ENCODE assay signal across 7 cellular contexts in the genomic region with DNA sequence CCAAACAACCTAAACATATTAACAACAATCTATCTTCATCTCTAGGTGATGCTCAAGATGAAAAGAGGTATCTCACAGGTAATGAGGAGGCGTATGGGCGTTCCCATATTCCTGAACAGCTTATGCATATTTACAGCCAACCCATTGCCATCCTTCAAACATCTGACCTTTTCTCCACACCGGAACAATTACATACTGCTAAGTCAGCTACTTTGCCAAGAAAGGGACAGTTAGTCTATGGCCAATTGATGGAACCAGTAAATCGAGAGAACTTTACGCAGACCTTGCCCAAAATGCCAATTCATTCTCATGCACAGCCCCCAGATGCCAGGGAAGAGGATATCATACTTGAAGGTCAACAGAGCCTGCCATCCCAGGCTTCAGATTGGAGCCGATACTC.
"Had no signal": no experiment of that assay in that cellular context is flagged by ENCODE, and none has a peak within 500 bp of the region (broad histone marks: within the 10 kb centered on the region; RNA-seq: fewer than 3 reads in every experiment).

No MANE protein-coding gene starts in this region.

- H3K4me2 ChIP-seq: GM23338 had no signal

- ATAC-seq: GM23338 had no signal

- DNase-seq: H9, HCEC 1CT, KG1 had no signal

- FAIRE-seq: H1, H54 had no signal

- H3K4me3 ChIP-seq: GM23338 had no signal

- H2AFZ ChIP-seq: GM23338 had no signal

- H3K27ac ChIP-seq: HL-60 had no signal
